ENCODE assay signal across 1 cellular context in genomic region chr6:24766685-24767462, GRCh38.
A peak's percentile ranks its signal among the peaks of the same experiment; 100 is the strongest.
TF ChIP-seq lines count a peak whose summit lies in the region.

No MANE protein-coding gene starts in this region.

TF ChIP-seq in HepG2, 621 proteins besides CTCF, POLR2A, EP300 and RAD21 (continued from another document):
- TF ChIP-seq TFE3 (CRISPR knock-in tag; IDR thresholded peaks at IDR 0.05), result no peak
- TF ChIP-seq RORA (CRISPR knock-in tag; IDR thresholded peaks at IDR 0.05), result no peak
- no peak for TF ChIP-seq ERF (CRISPR knock-in tag; IDR thresholded peaks at IDR 0.05)
- no peak for TF ChIP-seq ZNF709 (CRISPR knock-in tag; IDR thresholded peaks at IDR 0.05)
- no peak for TF ChIP-seq ZHX1 (CRISPR knock-in tag; IDR thresholded peaks at IDR 0.05; ENCODE audit: low read depth)
- no peak for TF ChIP-seq TCF7L2 (IDR thresholded peaks at IDR 0.05; ENCODE audit: low read depth, low read length)
- TF ChIP-seq PPARG (CRISPR knock-in tag; conservative IDR thresholded peaks at IDR 0.05), result 0 out of 2 replicates have a peak, but pooled peaks have one; percentile 17
- TF ChIP-seq BCL3 (CRISPR knock-in tag; IDR thresholded peaks at IDR 0.05), result no peak
- TF ChIP-seq RXRA (CRISPR knock-in tag; IDR thresholded peaks at IDR 0.05), result no peak
- peak; percentile 62 for TF ChIP-seq ZNF121 (CRISPR knock-in tag; IDR thresholded peaks at IDR 0.05)
- TF ChIP-seq ZNF124 (CRISPR knock-in tag; IDR thresholded peaks at IDR 0.05), result no peak
- TF ChIP-seq LBX2 (CRISPR knock-in tag; IDR thresholded peaks at IDR 0.05; ENCODE audit: borderline replicate concordance), result no peak
- peak; percentile 68 for TF ChIP-seq STAG1 (CRISPR knock-in tag; IDR thresholded peaks at IDR 0.05)
- TF ChIP-seq IRF2 (CRISPR knock-in tag; IDR thresholded peaks at IDR 0.05), result no peak
- TF ChIP-seq ZNF382 (CRISPR knock-in tag; IDR thresholded peaks at IDR 0.05; ENCODE audit: borderline replicate concordance), result no peak
- TF ChIP-seq DRAP1 (CRISPR knock-in tag; IDR thresholded peaks at IDR 0.05), result no peak
- TF ChIP-seq MYPOP (CRISPR knock-in tag; IDR thresholded peaks at IDR 0.05), result no peak
- no peak for TF ChIP-seq ZNF614 (CRISPR knock-in tag; IDR thresholded peaks at IDR 0.05; ENCODE audit: borderline replicate concordance)
- TF ChIP-seq KAT8 (CRISPR knock-in tag; IDR thresholded peaks at IDR 0.05), result 0 out of 2 replicates have a peak, but pooled peaks have one; percentile 21
- TF ChIP-seq HNRNPL (IDR thresholded peaks at IDR 0.05; ENCODE audit: low read depth, low read length), result no peak
- TF ChIP-seq SOX5 (CRISPR knock-in tag; IDR thresholded peaks at IDR 0.05; ENCODE audit: borderline replicate concordance), result no peak
- TF ChIP-seq MIXL1 (CRISPR knock-in tag; IDR thresholded peaks at IDR 0.05), result 0 out of 2 replicates have a peak, but pooled peaks have one; percentile 40
- no peak for TF ChIP-seq ZNF18 (CRISPR knock-in tag; IDR thresholded peaks at IDR 0.05; ENCODE audit: insufficient replicate concordance)
- TF ChIP-seq MLLT10 (CRISPR knock-in tag; IDR thresholded peaks at IDR 0.05), result no peak
- TF ChIP-seq ZBTB46 (CRISPR knock-in tag; IDR thresholded peaks at IDR 0.05; ENCODE audit: borderline replicate concordance), result no peak
- no peak for TF ChIP-seq HNRNPK (IDR thresholded peaks at IDR 0.05; ENCODE audit: low read depth, low read length, poor library complexity, severe bottlenecking)
- TF ChIP-seq ZNF224 (CRISPR knock-in tag; IDR thresholded peaks at IDR 0.05), result no peak
- TF ChIP-seq FIP1L1 (IDR thresholded peaks at IDR 0.05; ENCODE audit: borderline replicate concordance, insufficient read depth, low read depth, low read length), result no peak
- no peak for TF ChIP-seq ZNF253 (CRISPR knock-in tag; IDR thresholded peaks at IDR 0.05; ENCODE audit: borderline replicate concordance)
- TF ChIP-seq ARID3A (IDR thresholded peaks at IDR 0.05; ENCODE audit: low read depth, low read length), result peak; percentile 85
- TF ChIP-seq IKZF1 (IDR thresholded peaks at IDR 0.05), result no peak
- TF ChIP-seq ZNF639 (CRISPR knock-in tag; conservative IDR thresholded peaks at IDR 0.05), result no peak
- TF ChIP-seq ZFP62 (CRISPR knock-in tag; IDR thresholded peaks at IDR 0.05), result no peak
- TF ChIP-seq ZNF362 (CRISPR knock-in tag; IDR thresholded peaks at IDR 0.05; ENCODE audit: borderline replicate concordance), result no peak
- peak; percentile 50 for TF ChIP-seq SMC3 (IDR thresholded peaks at IDR 0.05; ENCODE audit: low read length)
- no peak for TF ChIP-seq DNMT1 (CRISPR knock-in tag; IDR thresholded peaks at IDR 0.05)
- TF ChIP-seq ETS1 (CRISPR knock-in tag; IDR thresholded peaks at IDR 0.05), result no peak
TF ChIP-seq in HepG2: peak in this region for 7.
